In the genomic region with DNA sequence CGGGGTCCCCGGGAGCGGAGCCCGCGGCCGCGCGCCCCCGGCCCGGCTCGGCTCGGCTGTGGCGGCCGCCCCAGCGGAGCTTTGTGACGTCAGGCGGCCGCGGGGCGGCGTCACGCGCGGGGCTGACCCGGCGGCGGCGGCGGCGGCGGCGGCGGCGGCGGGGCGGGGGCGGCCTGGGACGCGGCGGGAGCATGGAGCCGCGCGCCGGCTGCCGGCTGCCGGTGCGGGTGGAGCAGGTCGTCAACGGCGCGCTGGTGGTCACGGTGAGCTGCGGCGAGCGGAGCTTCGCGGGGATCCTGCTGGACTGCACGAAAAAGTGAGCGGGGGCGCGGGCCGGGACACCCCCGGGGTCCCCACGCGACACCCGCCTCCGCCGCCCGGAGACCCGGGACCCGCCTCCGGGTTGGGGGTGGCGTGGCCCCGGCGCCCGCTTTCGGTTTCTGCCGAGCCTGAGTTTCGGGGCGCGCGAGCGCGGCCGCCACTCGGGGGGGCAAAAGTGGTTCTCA, we compare ENCODE assay signal across 8 cellular contexts. TPM values are rescaled to one million over a fixed set of nuclear protein-coding genes. Genes with fewer than 3 reads are reported as not detected.
DNase-seq lines count a peak whose midpoint lies in the region; ATAC-seq and TF ChIP-seq lines count a peak whose summit lies in the region.

A gene (plus strand): TSS at position 165 of the 506 bp plus-strand sequence. CDS start 27 bp downstream, at position 192.

- peaks cover 21% of the 10 kb centered on the region for H3K4me1 Mint-ChIP-seq in HFFc6 (ENCODE audit: low read depth)
- H3K4me1 Mint-ChIP-seq in activated naive CD8-positive, alpha-beta T cell treated with anti-CD3 and anti-CD28 coated beads, Interleukin-2, amount 50 U/mL, for 24 hours, result peaks cover 18% of the 10 kb centered on the region

- under 1% methylated on average over 85 of the region's 86 CpGs for WGBS in right cardiac atrium

- CTCF ChIA-PET in RWPE1 (lab: Yijun Ruan, JAX), result interaction anchor here (2.0 to 2.6 kb wide), 2 partner anchors 23 to 49 kb away, joined by 8 to 13 read pairs; no protein-coding TSS in a partner anchor

- TF ChIP-seq CTCF in GM06990 (IDR thresholded peaks at IDR 0.05; ENCODE audit: insufficient read depth, low read length, poor library complexity, severe bottlenecking), result no peak
- TF ChIP-seq CTCF in HFFc6 (IDR thresholded peaks at IDR 0.05), result no peak
- TF ChIP-seq CTCF in RWPE1 (conservative IDR thresholded peaks at IDR 0.05; ENCODE audit: low read depth), result no peak

- no peaks in the 10 kb centered on the region for H3K9me3 Mint-ChIP-seq in HFFc6
- H3K9me3 Mint-ChIP-seq in activated naive CD8-positive, alpha-beta T cell treated with anti-CD3 and anti-CD28 coated beads, Interleukin-2, amount 50 U/mL, for 24 hours, result peaks cover 5% of the 10 kb centered on the region

- no peaks in the 10 kb centered on the region for H3K4me1 ChIP-seq in right cardiac atrium (ENCODE audit: control insufficient read depth, insufficient read depth, low read length)

- no peaks in the 10 kb centered on the region for H3K36me3 ChIP-seq in GM06990 (ENCODE audit: control insufficient read depth, insufficient read depth, low read length)

- H3K27me3 ChIP-seq in GM06990 (replicated peaks; ENCODE audit: control insufficient read depth, insufficient read depth, low read length) (peaks cover 3% of the 10 kb centered on the region; the same call in 1 of the 2 replicates), right cardiac atrium (ENCODE audit: control insufficient read depth, insufficient read depth) (no peaks in the 10 kb centered on the region)

- no peaks in the 10 kb centered on the region for H3K36me3 Mint-ChIP-seq in HFFc6 (ENCODE audit: low read depth)
- H3K36me3 Mint-ChIP-seq in activated naive CD8-positive, alpha-beta T cell treated with anti-CD3 and anti-CD28 coated beads, Interleukin-2, amount 50 U/mL, for 24 hours (ENCODE audit: low read depth), result no peaks in the 10 kb centered on the region

- POLR2A ChIA-PET in RWPE1 (lab: Yijun Ruan, JAX; ENCODE audit: low non-redundant PET), result interaction anchor here (0.8 to 1.5 kb wide), 3 partner anchors 9 to 50 kb away, joined by 3 to 6 read pairs (median 4); no protein-coding TSS in a partner anchor

- no peak for ATAC-seq in activated naive CD8-positive, alpha-beta T cell treated with anti-CD3 and anti-CD28 coated beads, Interleukin-2, amount 50 U/mL, for 24 hours
- ATAC-seq in right cardiac atrium (peak in 1 of 2 donors; percentile 6), sciatic nerve (no peak)

- intact Hi-C loops in right cardiac atrium (cut with DNase I) (loop anchor here in 1 of 4 donors (10.0 kb wide), 1 partner anchor 248 kb away; no protein-coding TSS in a partner anchor), sciatic nerve (cut with DNase I) (no loop called here)

- peak within 1 kb of the TSS; percentile 81 for H3K27ac ChIP-seq in RWPE1
- H3K27ac ChIP-seq in right cardiac atrium (ENCODE audit: low read length), result peak within 1 kb of the TSS; percentile 77

- H3K9me3 ChIP-seq in right cardiac atrium (ENCODE audit: control insufficient read depth, low read length), result no peaks in the 10 kb centered on the region

- DNase-seq in GM06990 (ENCODE audit: extremely low read depth, insufficient read length), result peak; percentile 43
- DNase-seq in HFFc6, result no peak
- DNase-seq in RWPE1 (ENCODE audit: low spot score), result no peak
- peak; percentile 55 for DNase-seq in activated naive CD8-positive, alpha-beta T cell treated with anti-CD3 and anti-CD28 coated beads, Interleukin-2, amount 50 U/mL, for 24 hours
- peak; percentile 64 to 88 (median 87) for DNase-seq in right cardiac atrium
- DNase-seq in sciatic nerve (ENCODE audit: low spot score), result no peak
- no peak for DNase-seq in cerebellar cortex (ENCODE audit: low spot score)
- DNase-seq in NCI-H526 treated with DMSO at 0.1 percent for 48 hours (lab: John Stamatoyannopoulos, UW), result no peak

- H3K27me3 Mint-ChIP-seq in HFFc6 (ENCODE audit: insufficient read depth), result no peaks in the 10 kb centered on the region; the same call in 1 of the 2 replicates
- H3K27me3 Mint-ChIP-seq in activated naive CD8-positive, alpha-beta T cell treated with anti-CD3 and anti-CD28 coated beads, Interleukin-2, amount 50 U/mL, for 24 hours, result no peaks in the 10 kb centered on the region

- H3K4me3 ChIP-seq in GM06990 (replicated peaks; ENCODE audit: low read depth, low read length) (peak within 1 kb of the TSS; percentile 54), right cardiac atrium (ENCODE audit: low read length) (peak within 1 kb of the TSS; percentile 86)

- H3K4me3 Mint-ChIP-seq in HFFc6, result peak within 1 kb of the TSS; percentile 89
- H3K4me3 Mint-ChIP-seq in activated naive CD8-positive, alpha-beta T cell treated with anti-CD3 and anti-CD28 coated beads, Interleukin-2, amount 50 U/mL, for 24 hours, result peak within 1 kb of the TSS; percentile 78

- peak within 1 kb of the TSS; percentile 85 for H3K27ac Mint-ChIP-seq in HFFc6
- H3K27ac Mint-ChIP-seq in activated naive CD8-positive, alpha-beta T cell treated with anti-CD3 and anti-CD28 coated beads, Interleukin-2, amount 50 U/mL, for 24 hours, result peak within 1 kb of the TSS; percentile 70

RNA-seq across cellular contexts. Expression of the gene that starts here (rescaled TPM):
- 1 to 10 TPM; 4.1 to 6.3 (median 4.7) TPM for total RNA-seq in HFFc6 (2021; fragmentation: NEBNext Ultra II Directional; extraction: Animal tissue kit (Norgen Biotek cat#: 25700))
- total RNA-seq in right cardiac atrium (10 to 100 TPM in 2 of 4 donors, 1 to 10 TPM in 2; 7.0 to 10.6 (median 9.6) TPM), sciatic nerve (13.3 TPM)
- polyA plus RNA-seq in right cardiac atrium, result 9.1 TPM

Comparison
In these comparisons a context has a peak if more than half of its experiments do, and no peak if none do; other contexts are left out.
1. DNase-seq: peak in GM06990 (single experiment), activated naive CD8-positive, alpha-beta T cell treated with anti-CD3 and anti-CD28 coated beads, Interleukin-2, amount 50 U/mL, for 24 hours (single experiment) and right cardiac atrium (3 of 3); none in HFFc6 (single experiment), RWPE1 (single experiment), sciatic nerve (single experiment), cerebellar cortex (single experiment) and NCI-H526 treated with DMSO at 0.1 percent for 48 hours (single experiment).